Comparison of ENCODE assay signal across 2 cellular contexts in genomic region chr1:229148041-229148671, GRCh38.
TF ChIP-seq lines count a peak whose summit lies in the region.

No MANE protein-coding gene starts in this region.

TF ChIP-seq in HEK293, 187 proteins besides CTCF, POLR2A, EP300 and RAD21 (continued from another document and continues in another):
- peak; percentile 96 for TF ChIP-seq ZNF600 (tag by site-specific recombination; IDR thresholded peaks at IDR 0.05)
- TF ChIP-seq ZNF747 (tag by site-specific recombination; IDR thresholded peaks at IDR 0.05): no peak
- peak; percentile 12 for TF ChIP-seq ZNF18 (tag by site-specific recombination; IDR thresholded peaks at IDR 0.05)
- TF ChIP-seq BCL11B (tag by site-specific recombination; IDR thresholded peaks at IDR 0.05; ENCODE audit: low read depth): no peak
- no peak for TF ChIP-seq ZBTB7A (tag by site-specific recombination; IDR thresholded peaks at IDR 0.05; ENCODE audit: low read depth)
- no peak for TF ChIP-seq YY1 (tag by site-specific recombination; IDR thresholded peaks at IDR 0.05)
- TF ChIP-seq GLIS2 (tag by site-specific recombination; IDR thresholded peaks at IDR 0.05): peak; percentile 71
- TF ChIP-seq ZSCAN16 (tag by site-specific recombination; IDR thresholded peaks at IDR 0.05): no peak
- TF ChIP-seq ZEB2 (tag by site-specific recombination; IDR thresholded peaks at IDR 0.05): no peak
- TF ChIP-seq GLI2 (tag by site-specific recombination; IDR thresholded peaks at IDR 0.05; ENCODE audit: borderline replicate concordance, low read depth): no peak
- no peak for TF ChIP-seq MZF1 (tag by site-specific recombination; IDR thresholded peaks at IDR 0.05; ENCODE audit: borderline replicate concordance)
- TF ChIP-seq ZNF433 (tag by site-specific recombination; IDR thresholded peaks at IDR 0.05; ENCODE audit: low read depth): no peak
- TF ChIP-seq ZBTB44 (tag by site-specific recombination; IDR thresholded peaks at IDR 0.05): no peak
- no peak for TF ChIP-seq ZNF670 (tag by site-specific recombination; IDR thresholded peaks at IDR 0.05; ENCODE audit: low read depth)
- TF ChIP-seq ZBTB26 (tag by site-specific recombination; optimal IDR thresholded peaks at IDR 0.05): peak; percentile 6
- peak; percentile 77 for TF ChIP-seq ZBTB48 (tag by site-specific recombination; IDR thresholded peaks at IDR 0.05)
- no peak for TF ChIP-seq ZNF558 (tag by site-specific recombination; IDR thresholded peaks at IDR 0.05)
- no peak for TF ChIP-seq ZNF544 (tag by site-specific recombination; IDR thresholded peaks at IDR 0.05)
- TF ChIP-seq INSM2 (tag by site-specific recombination; IDR thresholded peaks at IDR 0.05): 0 out of 2 replicates have a peak, but pooled peaks have one; percentile 32
- no peak for TF ChIP-seq ZNF791 (tag by site-specific recombination; IDR thresholded peaks at IDR 0.05)
- no peak for TF ChIP-seq ZNF416 (tag by site-specific recombination; IDR thresholded peaks at IDR 0.05)
- no peak for TF ChIP-seq ZNF610 (tag by site-specific recombination; IDR thresholded peaks at IDR 0.05; ENCODE audit: borderline replicate concordance)
- TF ChIP-seq KLF17 (tag by site-specific recombination; IDR thresholded peaks at IDR 0.05): peak; percentile 99
- TF ChIP-seq HOXD13 (CRISPR knock-in tag; IDR thresholded peaks at IDR 0.05; ENCODE audit: borderline replicate concordance): no peak
- TF ChIP-seq ZNF785 (tag by site-specific recombination; IDR thresholded peaks at IDR 0.05): no peak
- TF ChIP-seq ZFHX2 (tag by site-specific recombination; conservative IDR thresholded peaks at IDR 0.05): peak; percentile 93
- TF ChIP-seq ZNF837 (tag by site-specific recombination; IDR thresholded peaks at IDR 0.05): no peak
- no peak for TF ChIP-seq ZNF521 (tag by site-specific recombination; IDR thresholded peaks at IDR 0.05)
- no peak for TF ChIP-seq ZNF48 (tag by site-specific recombination; IDR thresholded peaks at IDR 0.05)
- peak; percentile 98 for TF ChIP-seq ZIC2 (tag by site-specific recombination; IDR thresholded peaks at IDR 0.05)
- TF ChIP-seq IKZF3 (tag by site-specific recombination; IDR thresholded peaks at IDR 0.05): peak; percentile 49

TF ChIP-seq in K562, 482 proteins besides CTCF, POLR2A, EP300 and RAD21 (continued from another document and continues in another):
- no peak for TF ChIP-seq MITF (IDR thresholded peaks at IDR 0.05)
- TF ChIP-seq ID3 (CRISPR knock-in tag; IDR thresholded peaks at IDR 0.05): no peak
- 0 out of 2 replicates have a peak, but pooled peaks have one; percentile 23 for TF ChIP-seq ID3 (tag; IDR thresholded peaks at IDR 0.05)
- TF ChIP-seq ZNF232 (CRISPR knock-in tag; IDR thresholded peaks at IDR 0.05): no peak
- no peak for TF ChIP-seq FIP1L1 (IDR thresholded peaks at IDR 0.05; ENCODE audit: low read depth, low read length, poor library complexity, severe bottlenecking)
- TF ChIP-seq SNRNP70 (optimal IDR thresholded peaks at IDR 0.05; ENCODE audit: low read depth, low read length): no peak
- peak; percentile 87 for TF ChIP-seq ZNF75A (CRISPR knock-in tag; IDR thresholded peaks at IDR 0.05)
- TF ChIP-seq ZNF584 (CRISPR knock-in tag; IDR thresholded peaks at IDR 0.05; ENCODE audit: low read depth): no peak
- no peak for TF ChIP-seq TRIM28 (IDR thresholded peaks at IDR 0.05)
- TF ChIP-seq CBX8 (IDR thresholded peaks at IDR 0.05; ENCODE audit: borderline replicate concordance, extremely low read depth, low read depth, low read length, poor library complexity, severe bottlenecking): no peak
- TF ChIP-seq MYBL2 (IDR thresholded peaks at IDR 0.05; ENCODE audit: low read depth): no peak
- no peak for TF ChIP-seq MYBL2 (CRISPR knock-in tag; IDR thresholded peaks at IDR 0.05; ENCODE audit: borderline replicate concordance)
- TF ChIP-seq PKNOX1 (IDR thresholded peaks at IDR 0.05): no peak
- no peak for TF ChIP-seq ZNF24 (IDR thresholded peaks at IDR 0.05)
- TF ChIP-seq GABPB2 (CRISPR knock-in tag; conservative IDR thresholded peaks at IDR 0.05): no peak
- no peak for TF ChIP-seq ZNF41 (CRISPR knock-in tag; conservative IDR thresholded peaks at IDR 0.05)
- no peak for TF ChIP-seq BDP1 (IDR thresholded peaks at IDR 0.05; ENCODE audit: insufficient read depth, insufficient read length)
- TF ChIP-seq TAF1 (IDR thresholded peaks at IDR 0.05; ENCODE audit: control insufficient read depth, extremely low read depth, insufficient read depth, low read length, severe bottlenecking): no peak
- no peak for TF ChIP-seq RBM22 (IDR thresholded peaks at IDR 0.05; ENCODE audit: low read depth, low read length, poor library complexity, severe bottlenecking)
- TF ChIP-seq ZNF318 (IDR thresholded peaks at IDR 0.05; ENCODE audit: borderline replicate concordance in 1 of 2, low read depth in 1 of 2): no peak
- TF ChIP-seq CHAMP1 (IDR thresholded peaks at IDR 0.05): no peak
- no peak for TF ChIP-seq NR2C1 (IDR thresholded peaks at IDR 0.05)
- TF ChIP-seq NR2C1 (tag; IDR thresholded peaks at IDR 0.05): peak; percentile 28; the same call in 1 of the 2 replicates
- no peak for TF ChIP-seq ADNP (tag; IDR thresholded peaks at IDR 0.05)
- TF ChIP-seq ZFP30 (CRISPR knock-in tag; IDR thresholded peaks at IDR 0.05; ENCODE audit: borderline replicate concordance): no peak
- TF ChIP-seq CREBBP (IDR thresholded peaks at IDR 0.05; ENCODE audit: low read depth, low read length): no peak
- TF ChIP-seq NCOA2 (IDR thresholded peaks at IDR 0.05; ENCODE audit: partially characterized antibody in 2 of 2): no peak
- no peak for TF ChIP-seq FOXO4 (CRISPR knock-in tag; IDR thresholded peaks at IDR 0.05)
- no peak; the same call in 1 of the 2 replicates for TF ChIP-seq LEF1 (IDR thresholded peaks at IDR 0.05)
- no peak for TF ChIP-seq BCL6 (CRISPR knock-in tag; IDR thresholded peaks at IDR 0.05)
- no peak for TF ChIP-seq XRCC4 (IDR thresholded peaks at IDR 0.05; ENCODE audit: extremely low read depth, insufficient read depth, insufficient read length)
- TF ChIP-seq SMARCA4 (IDR thresholded peaks at IDR 0.05): peak; percentile 81
- TF ChIP-seq ZNF655 (CRISPR knock-in tag; IDR thresholded peaks at IDR 0.05): no peak
